Comparison of ENCODE assay signal across 19 cellular contexts in genomic region chr7:71694678-71695077, GRCh38.
DNase-seq lines count a peak whose midpoint lies in the region; ATAC-seq and TF ChIP-seq lines count a peak whose summit lies in the region.
"Had no signal": no experiment of that assay in that cellular context is flagged by ENCODE, and none has a peak within 500 bp of the region (broad histone marks: within the 10 kb centered on the region; RNA-seq: fewer than 3 reads in every experiment).

No MANE protein-coding gene starts in this region.

- H3K27me3 Mint-ChIP-seq in osteocyte (ENCODE audit: unreplicated experiment): no peaks in the 10 kb centered on the region

- DNase-seq in heart left ventricle (no peak), left ventricle myocardium inferior (no peak), NCI-H2171 (lab: John Stamatoyannopoulos, UW) (peak; percentile 32), NCI-H82 treated with DMSO at 0.1 percent for 48 hours (lab: John Stamatoyannopoulos, UW; ENCODE audit: unreplicated experiment) (peak; percentile 21), osteocyte (ENCODE audit: extremely low spot score, unreplicated experiment) (peak; percentile 38), SIG-M5 treated with dmso at 0.1 percent for 504 hours (lab: John Stamatoyannopoulos, UW; ENCODE audit: unreplicated experiment) (no peak), germinal center (ENCODE audit: low spot score) (no peak)
- no peak for DNase-seq in activated CD4-positive, alpha-beta T cell treated with anti-CD3 and anti-CD28 coated beads, Interleukin-2, amount 50 U/mL, for 4 hours
- DNase-seq: Calu3; HCEC 1CT; NCI-H1092 treated with DMSO at 0.1 percent for 48 hours; NCI-H1436; NCI-H187; NCI-H748 treated with DMSO at 0.1 percent for 48 hours; NK-92 treated with Interleukin-12 subunit alpha and Interleukin-12 subunit beta, amount 100 ng/mL, for 24 hours; PC-3; T-cell had no signal

- H3K9me3 ChIP-seq in heart left ventricle: peaks cover 0 to 17% (median 0%) of the 10 kb centered on the region in 12 donors
- peaks cover 14% of the 10 kb centered on the region for H3K9me3 ChIP-seq in left ventricle myocardium inferior (replicated peaks)

- peaks cover 12% of the 10 kb centered on the region for H3K9me3 Mint-ChIP-seq in osteocyte (ENCODE audit: unreplicated experiment)

- no peak overlapping the region for H3K4me3 Mint-ChIP-seq in osteocyte (ENCODE audit: unreplicated experiment)
- H3K4me3 Mint-ChIP-seq: GM23338, T-cell had no signal

- peaks cover 5% of the 10 kb centered on the region for H3K4me1 Mint-ChIP-seq in osteocyte (ENCODE audit: unreplicated experiment)
- H3K4me1 Mint-ChIP-seq: GM23338, T-cell had no signal

- H3K4me1 ChIP-seq in heart left ventricle (peaks cover 0 to 8% (median 0%) of the 10 kb centered on the region in 12 donors), left ventricle myocardium inferior (peaks cover 13% of the 10 kb centered on the region)

- no peaks in the 10 kb centered on the region for H3K36me3 Mint-ChIP-seq in osteocyte (ENCODE audit: unreplicated experiment)
- H3K36me3 Mint-ChIP-seq: T-cell had no signal

- peak in 3 of 4 donors; percentile 63 to 88 (median 67) for ATAC-seq in heart left ventricle
- ATAC-seq: GM23338, PC-3, T-cell had no signal

- H3K27ac Mint-ChIP-seq in osteocyte (ENCODE audit: unreplicated experiment): no peak overlapping the region
- H3K27ac Mint-ChIP-seq: GM23338, T-cell had no signal

- intact Hi-C loops in heart left ventricle (cut with DNase I) (no loop called here), left ventricle myocardium inferior (cut with micrococcal nuclease) (no loop called here)

- TF ChIP-seq POLR2A in heart left ventricle (IDR thresholded peaks at IDR 0.05): no peak

- H3K27me3 ChIP-seq in heart left ventricle (no peaks in the 10 kb centered on the region), left ventricle myocardium inferior (ENCODE audit: low read depth) (no peaks in the 10 kb centered on the region)

- no peak for TF ChIP-seq CTCF in heart left ventricle (IDR thresholded peaks at IDR 0.05)
- TF ChIP-seq CTCF in left ventricle myocardium inferior (IDR thresholded peaks at IDR 0.05; ENCODE audit: borderline replicate concordance): no peak
- no peak for TF ChIP-seq CTCF in osteocyte (IDR thresholded peaks at IDR 0.05)

- H3K4me3 ChIP-seq in heart left ventricle (no peak overlapping the region), left ventricle myocardium inferior (no peak overlapping the region)
- H3K4me3 ChIP-seq: GM23338 had no signal

- H3K36me3 ChIP-seq in heart left ventricle (no peaks in the 10 kb centered on the region), left ventricle myocardium inferior (no peaks in the 10 kb centered on the region)

- H3K27ac ChIP-seq in heart left ventricle (no peak overlapping the region), left ventricle myocardium inferior (replicated peaks) (no peak overlapping the region)
- H3K27ac ChIP-seq: HL-60 had no signal

- WGBS in heart left ventricle, 4 donors: 43 to 56% (median 50%) methylated on average over 5 of the region's 5 CpGs

Comparison
In these comparisons a context has a peak if more than half of its experiments do, and no peak if none do; other contexts are left out.
1. DNase-seq: peak in NCI-H2171 (single experiment), NCI-H82 treated with DMSO at 0.1 percent for 48 hours (single experiment) and osteocyte (single experiment); none in heart left ventricle (0 of 5), left ventricle myocardium inferior (single experiment), SIG-M5 treated with dmso at 0.1 percent for 504 hours (single experiment), activated CD4-positive, alpha-beta T cell treated with anti-CD3 and anti-CD28 coated beads, Interleukin-2, amount 50 U/mL, for 4 hours (0 of 2) and germinal center (single experiment).